In genomic region chr14:32639208-32639607, GRCh38 we compare ENCODE assay signal across 7 cellular contexts.
"Had no signal": no experiment of that assay in that cellular context is flagged by ENCODE, and none has a peak within 500 bp of the region (broad histone marks: within the 10 kb centered on the region; RNA-seq: fewer than 3 reads in every experiment).

No MANE protein-coding gene starts in this region.

- DNase-seq: GDM1, GF-D8 had no signal

- FAIRE-seq: GM12878, GM12891, GM12892, GM18507, GM19239 had no signal

- H3K4me3 ChIP-seq: GM12878 had no signal

- ATAC-seq: GM12878 had no signal
